ENCODE assay signal across 9 cellular contexts in the genomic region with DNA sequence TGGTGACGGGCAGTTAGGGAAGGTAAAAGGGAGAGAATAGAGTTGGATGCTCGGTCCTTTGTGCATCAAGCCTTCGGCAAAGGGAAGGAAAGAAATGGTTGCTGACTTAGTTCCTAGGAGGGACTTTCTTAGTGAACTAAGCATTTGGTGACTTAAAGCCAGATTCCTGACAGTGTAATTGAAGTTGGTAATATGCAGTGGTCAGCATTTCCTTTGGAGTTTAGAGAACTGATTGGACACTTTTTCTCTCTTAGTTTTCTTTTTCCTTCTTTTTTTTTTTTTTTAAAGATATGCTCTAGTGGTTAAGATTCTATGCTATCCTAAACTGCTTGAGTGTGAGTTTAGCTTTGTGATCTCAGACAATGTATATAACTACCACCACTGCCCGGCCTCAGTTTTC. TPM values are rescaled to one million over a fixed set of nuclear protein-coding genes. Genes with fewer than 3 reads are reported as not detected.
DNase-seq lines count a peak whose midpoint lies in the region; ATAC-seq and TF ChIP-seq lines count a peak whose summit lies in the region.
"Had no signal": no experiment of that assay in that cellular context is flagged by ENCODE, and none has a peak within 500 bp of the region (broad histone marks: within the 10 kb centered on the region; RNA-seq: fewer than 3 reads in every experiment).

No MANE protein-coding gene starts in this region.

- H3K4me3 ChIP-seq in BLaER1, result peak overlapping the region; percentile 90
- H3K4me3 ChIP-seq in HUES6 (ENCODE audit: low read depth, low read length), result peak overlapping the region; percentile 75
- H3K4me3 ChIP-seq in mammary epithelial cell (replicated peaks in 1 of 3; ENCODE audit: insufficient read depth in 1 of 3, low read depth in 2 of 3, low read length in 3 of 3), result peak overlapping the region; percentile 33 to 97 (median 65)

- H3K9me3 ChIP-seq in BLaER1 (no peaks in the 10 kb centered on the region), HUES6 (ENCODE audit: control insufficient read depth, insufficient read depth, low read depth, low read length) (no peaks in the 10 kb centered on the region), mammary epithelial cell (replicated peaks; ENCODE audit: insufficient read depth, low read length) (no peaks in the 10 kb centered on the region)

- H3K9me3 Mint-ChIP-seq in naive B cell, result peaks cover 0 to 1% (median 0%) of the 10 kb centered on the region in 7 donors

- H2AFZ ChIP-seq in mammary epithelial cell (ENCODE audit: low read depth, low read length), result no peak overlapping the region

- H3K4me1 ChIP-seq in BLaER1, result peaks cover 46% of the 10 kb centered on the region
- peaks cover 17% of the 10 kb centered on the region for H3K4me1 ChIP-seq in HUES6 (ENCODE audit: control insufficient read depth, insufficient read depth, low read length)
- peaks cover 27% of the 10 kb centered on the region for H3K4me1 ChIP-seq in mammary epithelial cell (ENCODE audit: insufficient read depth, low read length)

- CTCF ChIA-PET in mammary epithelial cell (lab: Charles Lee; ENCODE audit: low non-redundant PET), result no interaction called here

- BruUV-seq in mammary epithelial cell (replicated peaks; lab: Mats Ljungman, UMichigan), result no TSS peak

- H3K27ac ChIP-seq in BLaER1 (peak overlapping the region; percentile 47; the same call in 1 of the 2 replicates), HUES6 (ENCODE audit: low read depth, low read length) (no peak overlapping the region), mammary epithelial cell (ENCODE audit: insufficient read depth, low read depth, low read length) (no peak overlapping the region)

- peak overlapping the region in 1 of 6 donors; percentile 71 for H3K27ac Mint-ChIP-seq in naive B cell

- peak overlapping the region; percentile 100 for H3K4me2 ChIP-seq in BLaER1
- H3K4me2 ChIP-seq in mammary epithelial cell (ENCODE audit: insufficient read depth, low read depth, low read length), result peak overlapping the region; percentile 99

- H3K36me3 Mint-ChIP-seq in naive B cell, result peaks cover 1 to 18% of the 10 kb centered on the region in 2 donors

- peaks cover 73% of the 10 kb centered on the region for H3K79me2 ChIP-seq in mammary epithelial cell (ENCODE audit: insufficient read depth, low read length)

- in situ Hi-C loops in mammary epithelial cell (cut with MboI; ENCODE audit: low sequenced_read_pairs in 2 of 2) (no loop called here), KBM-7 (cut with MboI; ENCODE audit: low pct_unique_long_range_greater_than_20kb, low sequenced_read_pairs) (no loop called here)

- H3K4me3 Mint-ChIP-seq in naive B cell, result peak overlapping the region in 7 of 8 donors; percentile 56 to 97 (median 96)

- dilution Hi-C loops in mammary epithelial cell (cut with HindIII; ENCODE audit: low sequenced_read_pairs), result loop anchor here (5.0 kb wide), 1 partner anchor 89 kb away; no protein-coding TSS in a partner anchor

- peak overlapping the region; percentile 95 for H3K9ac ChIP-seq in BLaER1
- no peak overlapping the region for H3K9ac ChIP-seq in HUES6 (ENCODE audit: low read length)
- H3K9ac ChIP-seq in mammary epithelial cell (ENCODE audit: insufficient read depth, low read length), result no peak overlapping the region

- H3K36me3 ChIP-seq in BLaER1 (peaks cover 40% of the 10 kb centered on the region), HUES6 (ENCODE audit: control insufficient read depth, insufficient read depth, low read length) (peaks cover 35% of the 10 kb centered on the region), mammary epithelial cell (ENCODE audit: insufficient read depth, low read length) (peaks cover 5% of the 10 kb centered on the region)

- H3K27me3 Mint-ChIP-seq in naive B cell, result peaks cover 0 to 4% (median 0%) of the 10 kb centered on the region in 3 donors

- H3K4me1 Mint-ChIP-seq in naive B cell, result peaks cover 43 to 53% (median 51%) of the 10 kb centered on the region in 3 donors

- H4K20me1 ChIP-seq in BLaER1 (peaks cover 72% of the 10 kb centered on the region), mammary epithelial cell (ENCODE audit: insufficient read depth, low read length) (peaks cover 4% of the 10 kb centered on the region)

- intact Hi-C loops in mammary epithelial cell (cut with micrococcal nuclease) (no loop called here), head of caudate nucleus (cut with DNase I) (loop anchor here (5.0 kb wide), 1 partner anchor 209 kb away; a partner anchor contains a TSS)

- 75% methylated on average over 4 of the region's 4 CpGs for WGBS in mammary epithelial cell (ENCODE audit: low coverage, missing lambda C conversion rate)

- no peaks in the 10 kb centered on the region for H3K27me3 ChIP-seq in BLaER1
- H3K27me3 ChIP-seq in HUES6 (ENCODE audit: control insufficient read depth, insufficient read depth, low read length), result no peaks in the 10 kb centered on the region
- H3K27me3 ChIP-seq in mammary epithelial cell (ENCODE audit: insufficient read depth, low read length), result no peaks in the 10 kb centered on the region

- TF ChIP-seq CTCF in mammary epithelial cell (conservative IDR thresholded peaks at IDR 0.05 in 1 of 2, IDR thresholded peaks at IDR 0.05 in 1 of 2; ENCODE audit: extremely low read depth in 1 of 2, insufficient read depth in 1 of 2, low read depth in 1 of 2, low read length in 2 of 2), result no peak

- DNase-seq in mammary epithelial cell, result no peak
- DNase-seq in naive B cell, result no peak
- DNase-seq in head of caudate nucleus, result no peak
- no peak for DNase-seq in KBM-7
- DNase-seq in NCI-H1092 treated with DMSO at 0.1 percent for 48 hours (lab: John Stamatoyannopoulos, UW), result no peak

- ATAC-seq in naive B cell (ENCODE audit: low read depth in 2 of 2) (no peak), GM21367 (IDR thresholded peaks at IDR 0.05; ENCODE audit: unreplicated experiment) (no peak)

RNA-seq across cellular contexts. Expression of a gene that starts 2.3 kb away (rescaled TPM):
- 100 to 1,000 TPM; 130 to 217 TPM for total RNA-seq in mammary epithelial cell
- 231 TPM for polyA plus RNA-seq in mammary epithelial cell
- 60.1 TPM for polyA minus RNA-seq in mammary epithelial cell
- 10 to 100 TPM; 55.3 to 98.1 (median 86.9) TPM for polyA plus RNA-seq in naive B cell (ENCODE audit: low read depth in 6 of 6)

RNA-seq across cellular contexts. Expression of a gene that starts 23.9 kb away (rescaled TPM):
- not detected for total RNA-seq in mammary epithelial cell
- not detected for polyA plus RNA-seq in mammary epithelial cell
- polyA minus RNA-seq in mammary epithelial cell, result not detected
- under 1 TPM in 1 of 6 donors, not detected in 5; 0.17 TPM for polyA plus RNA-seq in naive B cell (ENCODE audit: low read depth in 6 of 6)
- total RNA-seq: activated CD8-positive, alpha-beta memory T cell treated with anti-CD3 and anti-CD28 coated beads for 36 hours had no signal

RNA-seq across cellular contexts. Expression of a gene that starts 56.5 kb away (rescaled TPM):
- total RNA-seq in mammary epithelial cell, result 1 to 10 TPM; 1.2 to 2.1 TPM
- polyA plus RNA-seq in mammary epithelial cell, result 2.4 TPM
- polyA minus RNA-seq in mammary epithelial cell, result not detected
- polyA plus RNA-seq in naive B cell (ENCODE audit: low read depth in 6 of 6), result 10 to 100 TPM; 32.7 to 49.7 (median 48.2) TPM
